Comparison of ENCODE assay signal across 8 cellular contexts in the genomic region with DNA sequence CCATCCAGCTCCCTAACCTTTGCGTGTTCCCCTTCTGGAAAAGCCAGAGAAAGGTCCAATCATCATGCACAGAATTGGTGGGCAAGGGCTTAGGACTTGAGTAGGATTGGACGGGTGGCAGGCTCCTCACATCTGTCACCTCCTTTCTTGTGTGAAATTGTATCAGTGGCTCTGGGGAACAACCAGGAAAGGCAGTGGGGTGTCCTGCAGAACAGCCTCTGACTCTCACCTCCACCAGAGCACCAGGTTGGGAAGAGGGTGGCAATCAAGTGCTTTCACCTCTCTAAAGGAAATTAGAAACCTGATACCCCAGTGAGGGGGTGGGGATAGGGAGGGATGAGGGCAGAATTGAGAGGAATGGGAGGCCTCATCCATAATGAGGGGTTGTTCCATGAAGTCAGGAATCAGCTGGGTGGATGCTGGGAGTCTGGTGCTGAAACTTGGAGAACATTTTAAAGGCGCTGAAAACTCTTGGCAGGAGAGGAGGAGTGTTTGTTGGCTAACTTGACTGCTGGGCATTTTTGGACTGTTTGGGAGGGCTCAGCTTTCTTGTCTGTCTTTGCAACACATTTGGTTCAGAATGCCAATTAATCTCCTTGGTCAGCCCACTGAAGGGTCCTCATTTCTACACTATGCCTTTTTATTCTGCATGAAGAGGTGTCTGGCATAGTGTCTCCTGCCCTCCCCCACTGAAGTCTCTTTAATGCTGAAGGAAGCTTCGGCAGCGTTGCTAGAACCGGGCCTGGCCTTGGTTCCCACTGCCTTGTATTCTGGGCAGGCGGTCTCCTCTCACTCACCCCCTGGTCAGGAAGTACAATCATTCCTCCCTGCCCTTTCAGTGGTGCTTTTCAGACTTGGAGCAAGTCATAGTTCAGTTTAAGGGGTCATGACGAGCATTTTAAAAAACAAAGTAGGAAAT. TPM values are rescaled to one million over a fixed set of nuclear protein-coding genes. Genes with fewer than 3 reads are reported as not detected.
DNase-seq lines count a peak whose midpoint lies in the region; ATAC-seq and TF ChIP-seq lines count a peak whose summit lies in the region.

No MANE protein-coding gene starts in this region.

- intact Hi-C loops in posterior vena cava (cut with DNase I): no loop called here

- in situ Hi-C loops in G401 (cut with HindIII; ENCODE audit: low sequenced_read_pairs): no loop called here

- peaks cover 28% of the 10 kb centered on the region for H3K4me1 ChIP-seq in mesendoderm (ENCODE audit: control insufficient read depth, low read depth, low read length)

- H3K9me3 Mint-ChIP-seq in chondrocyte (ENCODE audit: low read depth): no peaks in the 10 kb centered on the region

- H3K79me1 ChIP-seq in mesendoderm (ENCODE audit: low read length): peaks cover 14% of the 10 kb centered on the region

- H3K4me3 ChIP-seq in mesendoderm (ENCODE audit: low read length): peak overlapping the region; percentile 78

- peak overlapping the region; percentile 10 for H4K5ac ChIP-seq in mesendoderm (ENCODE audit: low read length)

- H3K36me3 Mint-ChIP-seq in chondrocyte (ENCODE audit: low read depth): peaks cover 2% of the 10 kb centered on the region

- no peak overlapping the region for H2BK15ac ChIP-seq in mesendoderm (replicated peaks; ENCODE audit: low read depth)

- H2BK5ac ChIP-seq in mesendoderm (ENCODE audit: low read length): peak overlapping the region; percentile 62

- peak overlapping the region; percentile 83 for H2AK5ac ChIP-seq in mesendoderm (ENCODE audit: low read length)

- H3K27me3 Mint-ChIP-seq in chondrocyte (ENCODE audit: low read depth): no peaks in the 10 kb centered on the region

- no peak for ATAC-seq in GM21526 (IDR thresholded peaks at IDR 0.05; ENCODE audit: low FRiP score, unreplicated experiment)

- peaks cover 57% of the 10 kb centered on the region for H3K79me2 ChIP-seq in mesendoderm (ENCODE audit: control insufficient read depth, insufficient read depth, low read length)

- peak overlapping the region; percentile 87 for H3K4me3 Mint-ChIP-seq in chondrocyte (ENCODE audit: unreplicated experiment)

- no CpG with 5 or more reads among the region's 8 CpGs for WGBS in mesendoderm (ENCODE audit: extremely low coverage, insufficient coverage, low lambda C conversion rate)

- peaks cover 50% of the 10 kb centered on the region for H3K4me1 Mint-ChIP-seq in chondrocyte (ENCODE audit: low read depth)

- no peak overlapping the region for H2BK120ac ChIP-seq in mesendoderm (ENCODE audit: low read depth, low read length)

- peak overlapping the region; percentile 87 for H3K4me2 ChIP-seq in mesendoderm (ENCODE audit: low read length)

- H3K56ac ChIP-seq in mesendoderm (ENCODE audit: low read length): peak overlapping the region; percentile 98

- H3K9ac ChIP-seq in mesendoderm (ENCODE audit: low read length): peak overlapping the region; percentile 80

- peak overlapping the region; percentile 62 for H3K27ac ChIP-seq in mesendoderm (ENCODE audit: low read depth, low read length)

- peak overlapping the region; percentile 99 for H3K27ac Mint-ChIP-seq in chondrocyte (ENCODE audit: unreplicated experiment)

- no peak for TF ChIP-seq CTCF in chondrocyte (IDR thresholded peaks at IDR 0.05)

- peak overlapping the region; percentile 59 for H3K23ac ChIP-seq in mesendoderm (ENCODE audit: low read length)

- H3K27me3 ChIP-seq in mesendoderm (ENCODE audit: insufficient read depth, low read length, poor library complexity): no peaks in the 10 kb centered on the region

- DNase-seq in G401 (ENCODE audit: low spot score) (peak; percentile 29), NCI-H510A (lab: John Stamatoyannopoulos, UW) (peak; percentile 21), chondrocyte (ENCODE audit: low spot score) (no peak), mesendoderm (peak; percentile 88), COLO829 (ENCODE audit: low spot score) (no peak), posterior vena cava (ENCODE audit: low spot score) (no peak), HUDEP-2 (lab: John Stamatoyannopoulos, UW; ENCODE audit: unreplicated experiment in 76 of 76) (no peak)

- H3K36me3 ChIP-seq in mesendoderm (ENCODE audit: control insufficient read depth, insufficient read depth, low read length): peaks cover 1% of the 10 kb centered on the region

- H3K18ac ChIP-seq in mesendoderm (ENCODE audit: low read length): peak overlapping the region; percentile 57

- no peak overlapping the region for H4K8ac ChIP-seq in mesendoderm (ENCODE audit: low read depth, low read length)

- H3K4ac ChIP-seq in mesendoderm (ENCODE audit: low read depth, low read length): peak overlapping the region; percentile 97

RNA-seq across cellular contexts. Expression of a gene that starts 2.1 kb away (rescaled TPM):
- total RNA-seq in G401 (2014; rRNA removed; shearing (Covaris generic)): 180 and 181 TPM in 2 replicates
- 65.8 to 300 TPM (median 274 TPM) in 3 replicates for total RNA-seq in chondrocyte
- polyA plus RNA-seq in mesendoderm (2013, experiment 1 of 2): 198 TPM
- 198 TPM for polyA plus RNA-seq in mesendoderm (2013, experiment 2 of 2)
- total RNA-seq in posterior vena cava: 10 to 100 TPM; 27.8 to 86.4 TPM

RNA-seq across cellular contexts. Expression of a gene that starts 54.9 kb away (rescaled TPM):
- total RNA-seq in G401 (2014; rRNA removed; shearing (Covaris generic)): not detected in 2 replicates
- total RNA-seq in chondrocyte (not detected in 3 replicates), posterior vena cava (not detected)
- not detected for polyA plus RNA-seq in mesendoderm (2013, experiment 1 of 2)
- not detected for polyA plus RNA-seq in mesendoderm (2013, experiment 2 of 2)

Comparison
In these comparisons a context has a peak if more than half of its experiments do, and no peak if none do; other contexts are left out.
1. DNase-seq: peak in G401 (single experiment), NCI-H510A (single experiment) and mesendoderm (single experiment); none in chondrocyte (single experiment), COLO829 (single experiment), posterior vena cava (single experiment) and HUDEP-2 (0 of 76).